9 cellular contexts compared by ENCODE assay signal in the genomic region with DNA sequence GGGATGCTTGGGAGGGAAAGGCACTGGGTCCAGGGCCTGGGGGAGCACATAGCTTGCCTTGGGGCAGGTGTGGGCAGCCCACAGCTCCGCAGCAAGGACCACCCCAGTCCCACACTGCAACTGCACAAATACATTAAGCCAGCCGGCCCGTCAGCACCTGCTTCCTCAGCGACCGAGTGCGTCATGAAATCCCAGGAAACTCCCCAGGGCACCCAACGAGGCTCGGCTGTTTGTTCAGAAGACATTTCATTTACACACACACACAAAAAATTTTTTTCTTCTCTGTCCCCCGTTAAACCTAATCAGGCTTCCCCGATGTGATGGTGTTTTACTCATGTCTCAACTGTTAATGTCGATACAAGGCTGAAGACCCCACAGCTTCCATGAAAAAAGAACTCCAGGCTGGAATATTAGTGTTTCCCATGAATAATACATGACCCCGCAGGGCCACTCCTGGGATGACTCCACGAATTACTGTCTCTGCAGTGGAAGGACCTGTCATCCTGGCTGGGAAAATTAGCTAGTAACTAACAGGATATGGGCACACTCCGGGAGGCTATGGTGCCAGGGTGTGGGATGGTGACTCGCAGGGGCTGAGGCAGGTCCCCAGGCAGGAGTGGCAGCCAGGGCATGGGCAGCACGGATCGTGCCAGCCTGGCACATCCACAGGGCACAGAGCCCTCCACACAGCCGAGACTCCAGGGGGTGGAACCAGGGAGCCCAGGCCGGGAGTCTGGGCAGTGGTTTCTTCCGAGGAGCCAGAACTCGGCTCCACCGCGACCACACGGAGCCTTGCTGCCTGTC.
DNase-seq lines count a peak whose midpoint lies in the region; ATAC-seq and TF ChIP-seq lines count a peak whose summit lies in the region.
"Had no signal": no experiment of that assay in that cellular context is flagged by ENCODE, and none has a peak within 500 bp of the region (broad histone marks: within the 10 kb centered on the region; RNA-seq: fewer than 3 reads in every experiment).

No MANE protein-coding gene starts in this region.

- no peaks in the 10 kb centered on the region for H3K27me3 ChIP-seq in lower lobe of right lung (ENCODE audit: low read depth)

- intact Hi-C loops in lower lobe of right lung (cut with DNase I), result no loop called here

- H3K27ac ChIP-seq in lower lobe of right lung, result no peak overlapping the region
- H3K27ac ChIP-seq: coronary artery had no signal

- peak; percentile 58 for DNase-seq in D341Med (ENCODE audit: low spot score)
- DNase-seq in NCI-H2081 treated with DMSO at 0.1 percent for 48 hours (lab: John Stamatoyannopoulos, UW), result peak; percentile 59
- peak; percentile 59 for DNase-seq in astrocyte of the hippocampus (ENCODE audit: low read depth, low spot score)
- DNase-seq in myocyte (ENCODE audit: low read depth), result peak; percentile 27
- DNase-seq in NCI-H2029 (lab: John Stamatoyannopoulos, UW), result no peak
- DNase-seq in HCEC 1CT, result no peak
- no peak for DNase-seq in SKM-1 (lab: John Stamatoyannopoulos, UW; ENCODE audit: unreplicated experiment)
- no peak for DNase-seq in lower lobe of right lung

- no peak for TF ChIP-seq CTCF in lower lobe of right lung (IDR thresholded peaks at IDR 0.05)

- H3K4me3 ChIP-seq in lower lobe of right lung, result no peak overlapping the region
- H3K4me3 ChIP-seq: coronary artery had no signal

- H3K36me3 ChIP-seq in lower lobe of right lung, result no peaks in the 10 kb centered on the region

- H3K9me3 ChIP-seq in lower lobe of right lung, result no peaks in the 10 kb centered on the region

- no peaks in the 10 kb centered on the region for H3K4me1 ChIP-seq in lower lobe of right lung

- ATAC-seq in lower lobe of right lung, result no peak

Comparison
In these comparisons a context has a peak if more than half of its experiments do, and no peak if none do; other contexts are left out.
1. DNase-seq: peak in D341Med (single experiment), NCI-H2081 treated with DMSO at 0.1 percent for 48 hours (single experiment), astrocyte of the hippocampus (single experiment) and myocyte (single experiment); none in NCI-H2029 (single experiment), HCEC 1CT (single experiment), SKM-1 (single experiment) and lower lobe of right lung (single experiment).